ENCODE assay signal across 18 cellular contexts in genomic region chr17:60321336-60322055, GRCh38.
DNase-seq lines count a peak whose midpoint lies in the region; ATAC-seq, FAIRE-seq and TF ChIP-seq lines count a peak whose summit lies in the region.
"Had no signal": no experiment of that assay in that cellular context is flagged by ENCODE, and none has a peak within 500 bp of the region (broad histone marks: within the 10 kb centered on the region; RNA-seq: fewer than 3 reads in every experiment).

No MANE protein-coding gene starts in this region.

- intact Hi-C loops in pancreas (cut with DNase I): no loop called here

- H3K4me3 Mint-ChIP-seq in endodermal cell: no peak overlapping the region
- H3K4me3 Mint-ChIP-seq: H9 had no signal

- WGBS in endodermal cell (ENCODE audit: insufficient coverage in 1 of 2, insufficient read length in 1 of 2), 2 experiments: 83 to 87% methylated on average over 2 to 4 of the region's 4 CpGs
- 62 to 64% methylated on average over 4 of the region's 4 CpGs for WGBS in pancreas, 2 donors

- TF ChIP-seq CTCF in endodermal cell (conservative IDR thresholded peaks at IDR 0.05) (no peak), pancreas (IDR thresholded peaks at IDR 0.05) (no peak), GM13976 (IDR thresholded peaks at IDR 0.05; ENCODE audit: borderline replicate concordance, control extremely low read depth, extremely low read depth, insufficient read depth, missing control alignments) (no peak), brain microvascular endothelial cell (IDR thresholded peaks at IDR 0.05; ENCODE audit: low read depth, low read length, missing control alignments) (no peak)

- H3K9me3 Mint-ChIP-seq in endodermal cell: no peaks in the 10 kb centered on the region
- H3K9me3 Mint-ChIP-seq: H9 had no signal

- no peaks in the 10 kb centered on the region for H3K9me3 ChIP-seq in endodermal cell (ENCODE audit: control insufficient read depth, low read length)
- H3K9me3 ChIP-seq in pancreas: no peaks in the 10 kb centered on the region

- H3K4me3 ChIP-seq in endodermal cell (ENCODE audit: low read length) (no peak overlapping the region), pancreas (no peak overlapping the region), brain microvascular endothelial cell (ENCODE audit: low read depth, low read length) (no peak overlapping the region)

- peak in 3 of 4 donors; percentile 27 to 46 (median 29) for ATAC-seq in pancreas

- peaks cover 4% of the 10 kb centered on the region for H3K36me3 Mint-ChIP-seq in endodermal cell (ENCODE audit: low read depth)

- in situ Hi-C loops in Caki2 (cut with HindIII; ENCODE audit: low pct_unique_long_range_greater_than_20kb, low sequenced_read_pairs): no loop called here
- in situ Hi-C loops in GM13976 (cut with MboI; ENCODE audit: low sequenced_read_pairs, unreplicated experiment): no loop called here
- in situ Hi-C loops in brain microvascular endothelial cell (cut with HindIII; ENCODE audit: low pct_ligation_motif_present, low sequenced_read_pairs): no loop called here

- H3K9ac ChIP-seq in endodermal cell (ENCODE audit: extremely low read depth, low read length, poor library complexity, severe bottlenecking): no peak overlapping the region

- H3K36me3 ChIP-seq in endodermal cell (ENCODE audit: control insufficient read depth, insufficient read depth, low read length) (no peaks in the 10 kb centered on the region), pancreas (no peaks in the 10 kb centered on the region), brain microvascular endothelial cell (replicated peaks) (no peaks in the 10 kb centered on the region)

- H3K4me1 ChIP-seq in endodermal cell (ENCODE audit: control insufficient read depth, insufficient read depth, low read length) (no peaks in the 10 kb centered on the region), pancreas (peaks cover 0 to 10% (median 0%) of the 10 kb centered on the region in 3 donors)

- H3K27ac Mint-ChIP-seq in endodermal cell: peak overlapping the region; percentile 31

- FAIRE-seq in pancreas (lab: Jason Lieb, UNC) (no peak), GM12891 (lab: Jason Lieb, UNC) (no peak)
- FAIRE-seq: G401.6, HTR-8/SVneo had no signal

- peak; percentile 59 for DNase-seq in Caki2 (ENCODE audit: low read depth)
- DNase-seq in HT-29 (ENCODE audit: low spot score): peak; percentile 51
- no peak for DNase-seq in endodermal cell
- no peak for DNase-seq in pancreas
- no peak for DNase-seq in GM12891 (ENCODE audit: insufficient read length, low spot score)
- no peak for DNase-seq in GM13976 (ENCODE audit: low spot score)
- DNase-seq in brain microvascular endothelial cell: no peak
- DNase-seq: AML-193, Calu3, DMS79 treated with DMSO at 0.1 percent for 48 hours, H9, KBM-7, NCI-H1105 treated with DMSO at 0.1 percent for 48 hours, NCI-H187 treated with DMSO at 0.1 percent for 48 hours, NCI-H2171 treated with DMSO at 0.1 percent for 48 hours, NCI-H510A treated with DMSO at 0.1 percent for 48 hours had no signal

- no peaks in the 10 kb centered on the region for H3K27me3 Mint-ChIP-seq in endodermal cell (ENCODE audit: insufficient read depth)

- peaks cover 16% of the 10 kb centered on the region for H3K4me1 Mint-ChIP-seq in endodermal cell

- no peak for TF ChIP-seq POLR2A in GM12891 (IDR thresholded peaks at IDR 0.05; ENCODE audit: low read depth, low read length)

- H3K27ac ChIP-seq in endodermal cell (ENCODE audit: low read depth, low read length) (no peak overlapping the region), pancreas (no peak overlapping the region), brain microvascular endothelial cell (no peak overlapping the region)

- H3K27me3 ChIP-seq in endodermal cell (ENCODE audit: control insufficient read depth, insufficient read depth, low read length, poor library complexity, severe bottlenecking) (no peaks in the 10 kb centered on the region), pancreas (no peaks in the 10 kb centered on the region), brain microvascular endothelial cell (replicated peaks) (no peaks in the 10 kb centered on the region)

TF ChIP-seq in GM12891, 5 proteins besides CTCF, POLR2A, EP300 and RAD21:
- no peak for TF ChIP-seq SPI1 (IDR thresholded peaks at IDR 0.05; ENCODE audit: low read depth, low read length)
TF ChIP-seq in GM12891: peak in this region for 0.

Comparison
In these comparisons a context has a peak if more than half of its experiments do, and no peak if none do; other contexts are left out.
1. DNase-seq: peak in Caki2 (single experiment) and HT-29 (single experiment); none in endodermal cell (single experiment), pancreas (0 of 6), GM12891 (single experiment), GM13976 (single experiment) and brain microvascular endothelial cell (single experiment).